Comparison of ENCODE assay signal across 13 cellular contexts in the genomic region with DNA sequence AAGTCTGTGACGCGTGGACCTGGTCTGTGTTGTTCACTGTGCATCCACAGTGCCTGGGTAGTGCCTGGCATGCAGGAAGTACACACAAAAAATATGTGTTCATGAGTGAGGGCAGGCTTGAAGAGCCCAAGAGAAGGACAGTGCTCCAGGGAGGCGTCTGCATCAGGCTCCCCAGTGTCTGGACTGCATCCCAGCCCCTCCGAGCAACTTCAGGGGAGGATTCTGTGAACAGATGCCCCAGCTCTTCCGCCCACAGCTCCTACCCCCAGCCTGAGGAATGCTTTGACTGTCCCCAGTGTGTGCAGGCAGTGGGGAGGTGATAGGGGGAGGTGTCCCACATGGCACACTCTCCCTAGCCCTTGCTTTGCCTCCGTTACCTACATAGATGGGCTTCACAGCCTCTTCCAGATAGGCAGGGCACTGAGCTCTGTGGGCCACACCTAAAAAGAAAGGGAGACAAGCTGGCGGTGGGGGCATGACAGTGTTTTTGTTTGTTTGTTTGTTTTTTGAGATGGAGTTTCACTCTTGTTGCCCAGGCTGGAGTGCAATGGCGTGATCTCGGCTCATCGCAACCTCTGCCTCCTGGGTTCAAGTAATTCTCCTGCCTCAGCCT. TPM values are rescaled to one million over a fixed set of nuclear protein-coding genes. Genes with fewer than 3 reads are reported as not detected.
DNase-seq lines count a peak whose midpoint lies in the region; ATAC-seq, FAIRE-seq and TF ChIP-seq lines count a peak whose summit lies in the region.
"Had no signal": no experiment of that assay in that cellular context is flagged by ENCODE, and none has a peak within 500 bp of the region (broad histone marks: within the 10 kb centered on the region; RNA-seq: fewer than 3 reads in every experiment).

No MANE protein-coding gene starts in this region.

- no peaks in the 10 kb centered on the region for H3K27me3 ChIP-seq in spleen (replicated peaks in 1 of 7)
- H3K27me3 ChIP-seq: dorsolateral prefrontal cortex had no signal

- no peaks in the 10 kb centered on the region for H3K27me3 Mint-ChIP-seq in T-helper 1 cell treated with Interleukin-12 subunit alpha and Interleukin-12 subunit beta and Interleukin-4 antibody, amounts not matched to agents 30 μg/mL and 1 μg/mL, for 36 hours (ENCODE audit: low read depth)

- WGBS in spleen, 5 donors: 54 to 67% (median 63%) methylated on average over 9 to 10 of the region's 10 CpGs

- peak overlapping the region in 1 of 2 donors; percentile 43 for H3K9ac ChIP-seq in kidney (ENCODE audit: low read length in 2 of 2)

- peaks cover 40 to 43% of the 10 kb centered on the region in 2 donors for H3K4me1 ChIP-seq in kidney (ENCODE audit: control insufficient read depth in 1 of 2, insufficient read depth in 1 of 2, low read depth in 1 of 2, low read length in 2 of 2)
- peaks cover 82 to 100% (median 100%) of the 10 kb centered on the region in 6 donors for H3K4me1 ChIP-seq in spleen

- peaks cover 0 to 5% of the 10 kb centered on the region in 2 donors for H3K36me3 ChIP-seq in kidney (ENCODE audit: control insufficient read depth in 1 of 2, insufficient read depth in 2 of 2, low read length in 2 of 2)
- H3K36me3 ChIP-seq in spleen: peaks cover 0 to 23% (median 0%) of the 10 kb centered on the region in 6 donors

- H3K27ac ChIP-seq in kidney (ENCODE audit: low read depth in 2 of 2, low read length in 2 of 2) (peak overlapping the region; percentile 77 to 82), spleen (peak overlapping the region; percentile 85 to 99 (median 92))
- H3K27ac ChIP-seq: 22Rv1 had no signal

- peak overlapping the region; percentile 69 for H3K4me3 Mint-ChIP-seq in T-helper 1 cell treated with Interleukin-12 subunit alpha and Interleukin-12 subunit beta and Interleukin-4 antibody, amounts not matched to agents 30 μg/mL and 1 μg/mL, for 36 hours

- peaks cover 48% of the 10 kb centered on the region for H3K36me3 Mint-ChIP-seq in T-helper 1 cell treated with Interleukin-12 subunit alpha and Interleukin-12 subunit beta and Interleukin-4 antibody, amounts not matched to agents 30 μg/mL and 1 μg/mL, for 36 hours (ENCODE audit: low read depth)

- H3K9me3 ChIP-seq in kidney (ENCODE audit: control insufficient read depth in 1 of 2, low read length in 2 of 2) (no peaks in the 10 kb centered on the region), spleen (no peaks in the 10 kb centered on the region)

- DNase-seq in DMS53 (lab: John Stamatoyannopoulos, UW): peak; percentile 51
- DNase-seq in DMS53 treated with DMSO at 0.1 percent for 48 hours (lab: John Stamatoyannopoulos, UW; ENCODE audit: unreplicated experiment): no peak
- DNase-seq in kidney: peak; percentile 72
- DNase-seq in spleen: peak; percentile 77
- no peak for DNase-seq in stimulated activated naive CD4-positive, alpha-beta T cell (lab: John Stamatoyannopoulos, UW)
- DNase-seq in medulla oblongata (ENCODE audit: extremely low spot score): no peak
- DNase-seq: left ventricle myocardium superior had no signal

- no peak for ATAC-seq in HG03432 (IDR thresholded peaks at IDR 0.05; ENCODE audit: unreplicated experiment)
- ATAC-seq: left ventricle myocardium superior had no signal

- TF ChIP-seq POLR2A in spleen (IDR thresholded peaks at IDR 0.05): no peak

- H3K4me3 ChIP-seq in kidney (ENCODE audit: low read length in 2 of 2): no peak overlapping the region
- H3K4me3 ChIP-seq in spleen: peak overlapping the region in 1 of 8 donors; percentile 58

- no peak for FAIRE-seq in kidney (lab: Jason Lieb, UNC)
- FAIRE-seq: H54, HTR-8/SVneo had no signal

- H3K27ac Mint-ChIP-seq in T-helper 1 cell treated with Interleukin-12 subunit alpha and Interleukin-12 subunit beta and Interleukin-4 antibody, amounts not matched to agents 30 μg/mL and 1 μg/mL, for 36 hours: peak overlapping the region; percentile 93

- intact Hi-C loops in kidney (cut with DNase I): no loop called here
- intact Hi-C loops in spleen (cut with DNase I; ENCODE audit: low total_unique reads): no loop called here

- H3K4me1 Mint-ChIP-seq in T-helper 1 cell treated with Interleukin-12 subunit alpha and Interleukin-12 subunit beta and Interleukin-4 antibody, amounts not matched to agents 30 μg/mL and 1 μg/mL, for 36 hours (ENCODE audit: low read depth): peaks cover 87% of the 10 kb centered on the region

- no peaks in the 10 kb centered on the region for H3K9me3 Mint-ChIP-seq in T-helper 1 cell treated with Interleukin-12 subunit alpha and Interleukin-12 subunit beta and Interleukin-4 antibody, amounts not matched to agents 30 μg/mL and 1 μg/mL, for 36 hours

- TF ChIP-seq CTCF in kidney (IDR thresholded peaks at IDR 0.05; ENCODE audit: borderline replicate concordance, extremely low read depth, insufficient read depth): no peak
- no peak for TF ChIP-seq CTCF in spleen (IDR thresholded peaks at IDR 0.05 in 8 of 11, conservative IDR thresholded peaks at IDR 0.05 in 3 of 11)

RNA-seq across cellular contexts. Expression of a gene that starts 25.4 kb away (rescaled TPM):
- total RNA-seq in kidney (55.6 TPM), spleen (100 to 1,000 TPM; 146 to 307 (median 165) TPM)
- polyA plus RNA-seq in kidney (ENCODE audit: insufficient read depth, low read depth, low replicate concordance) (20.5 TPM), spleen (100 to 1,000 TPM in 1 of 3 donors, 10 to 100 TPM in 2; 57.9 to 113 (median 59.7) TPM)

Comparison
In these comparisons a context has a peak if more than half of its experiments do, and no peak if none do; other contexts are left out.
1. DNase-seq: peak in DMS53 (single experiment), kidney (single experiment) and spleen (single experiment); none in DMS53 treated with DMSO at 0.1 percent for 48 hours (single experiment), stimulated activated naive CD4-positive, alpha-beta T cell (0 of 6) and medulla oblongata (single experiment).